Comparison of ENCODE assay signal across 1 cellular context in the genomic region with DNA sequence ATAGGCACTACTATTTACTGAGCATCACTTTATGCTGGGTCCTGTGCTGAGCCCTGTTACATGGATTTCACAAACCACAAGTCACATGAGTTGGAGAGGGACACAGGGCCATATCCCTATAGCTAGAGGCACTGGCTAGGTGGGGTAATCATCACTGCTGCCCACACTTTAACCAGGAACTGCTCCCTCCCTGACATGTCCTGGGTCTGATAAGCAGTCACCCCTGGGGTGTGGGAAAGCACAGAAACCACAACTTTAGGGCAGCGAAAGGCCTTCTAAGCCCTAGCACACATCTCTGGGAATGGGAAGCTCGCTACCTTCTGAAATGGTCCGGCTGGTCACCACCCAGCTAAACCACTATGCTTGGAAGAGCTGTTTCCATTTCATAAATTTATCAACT.
TF ChIP-seq lines count a peak whose summit lies in the region.

No MANE protein-coding gene starts in this region.

TF ChIP-seq in K562, 482 proteins besides CTCF, POLR2A, EP300 and RAD21 (continues in another document):
- TF ChIP-seq CXXC5 (CRISPR knock-in tag; IDR thresholded peaks at IDR 0.05) (0 out of 2 replicates have a peak, but pooled peaks have one; percentile 26), TSHZ1 (CRISPR knock-in tag; IDR thresholded peaks at IDR 0.05) (no peak), TAL1 (IDR thresholded peaks at IDR 0.05) (peak; percentile 43; the same call in 1 of the 2 replicates), KLF16 (IDR thresholded peaks at IDR 0.05) (peak; percentile 70; the same call in 1 of the 2 replicates), KAT2B (IDR thresholded peaks at IDR 0.05; ENCODE audit: low read depth, low read length) (no peak), DPF2 (IDR thresholded peaks at IDR 0.05) (peak; percentile 64; the same call in 1 of the 2 replicates), IRF1 (CRISPR knock-in tag; IDR thresholded peaks at IDR 0.05; ENCODE audit: borderline replicate concordance) (no peak), TAF7 (tag; IDR thresholded peaks at IDR 0.05) (no peak), ZNF77 (CRISPR knock-in tag; IDR thresholded peaks at IDR 0.05) (no peak), HOXB6 (CRISPR knock-in tag; IDR thresholded peaks at IDR 0.05; ENCODE audit: borderline replicate concordance) (no peak), ZNF785 (CRISPR knock-in tag; IDR thresholded peaks at IDR 0.05) (no peak), CTBP1 (IDR thresholded peaks at IDR 0.05; ENCODE audit: borderline replicate concordance) (peak; percentile 96), KLF6 (CRISPR knock-in tag; IDR thresholded peaks at IDR 0.05; ENCODE audit: borderline replicate concordance) (peak; percentile 24; the same call in 1 of the 2 replicates), CC2D1A (IDR thresholded peaks at IDR 0.05) (0 out of 2 replicates have a peak, but pooled peaks have one; percentile 37), ILF3 (IDR thresholded peaks at IDR 0.05; ENCODE audit: borderline replicate concordance) (no peak), NFE2L1 (tag; IDR thresholded peaks at IDR 0.05; ENCODE audit: borderline replicate concordance, low read depth) (no peak), JUND (IDR thresholded peaks at IDR 0.05; ENCODE audit: borderline replicate concordance, low read depth, low read length) (peak; percentile 57; the same call in 1 of the 2 replicates), JUND (tag; IDR thresholded peaks at IDR 0.05; ENCODE audit: borderline replicate concordance, low read depth, low read length) (peak; percentile 67; the same call in 1 of the 3 replicates), RUNX1 (IDR thresholded peaks at IDR 0.05; ENCODE audit: low read depth) (peak; percentile 91; the same call in 1 of the 2 replicates), TCF7 (IDR thresholded peaks at IDR 0.05; ENCODE audit: borderline replicate concordance) (peak; percentile 66; the same call in 1 of the 2 replicates), U2AF1 (optimal IDR thresholded peaks at IDR 0.05; ENCODE audit: low read depth, low read length) (no peak), PKNOX1 (IDR thresholded peaks at IDR 0.05) (peak; percentile 46), RB1 (IDR thresholded peaks at IDR 0.05; ENCODE audit: low read depth) (no peak), HDAC2 (IDR thresholded peaks at IDR 0.05) (0 out of 2 replicates have a peak, but pooled peaks have one; percentile 55), GTF2F1 (IDR thresholded peaks at IDR 0.05; ENCODE audit: low read depth, low read length) (no peak), ZBTB2 (IDR thresholded peaks at IDR 0.05) (peak; percentile 41; the same call in 1 of the 2 replicates), ZNF134 (CRISPR knock-in tag; conservative IDR thresholded peaks at IDR 0.05) (no peak), SETDB1 (IDR thresholded peaks at IDR 0.05; ENCODE audit: low read length) (no peak), ATF7 (IDR thresholded peaks at IDR 0.05) (peak; percentile 56; the same call in 1 of the 2 replicates), ELF4 (CRISPR knock-in tag; IDR thresholded peaks at IDR 0.05) (peak; percentile 61; the same call in 1 of the 2 replicates), SPI1 (IDR thresholded peaks at IDR 0.05; ENCODE audit: borderline replicate concordance, low read depth, low read length) (peak; percentile 14; the same call in 1 of the 2 replicates), BACH1 (tag; IDR thresholded peaks at IDR 0.05) (0 out of 2 replicates have a peak, but pooled peaks have one; percentile 36), MXI1 (IDR thresholded peaks at IDR 0.05; ENCODE audit: low read depth, low read length) (no peak), ESRRA (IDR thresholded peaks at IDR 0.05; ENCODE audit: borderline replicate concordance, low read depth) (peak; percentile 93; the same call in 1 of the 2 replicates), E2F3 (CRISPR knock-in tag; IDR thresholded peaks at IDR 0.05) (no peak), HDAC1 (IDR thresholded peaks at IDR 0.05) (0 out of 4 replicates have a peak, but pooled peaks of 1 of the 2 experiments have one; percentile 52), ETV5 (CRISPR knock-in tag; IDR thresholded peaks at IDR 0.05; ENCODE audit: low read depth) (no peak), RAD51 (IDR thresholded peaks at IDR 0.05; ENCODE audit: borderline replicate concordance, low read depth) (0 out of 2 replicates have a peak, but pooled peaks have one; percentile 24), ASH1L (IDR thresholded peaks at IDR 0.05; ENCODE audit: borderline replicate concordance, low read depth, partially characterized antibody) (no peak), MAX (CRISPR knock-in tag; IDR thresholded peaks at IDR 0.05) (no peak), FOSL1 (tag; conservative IDR thresholded peaks at IDR 0.05) (peak; percentile 44; the same call in 1 of the 2 replicates), TBP (optimal IDR thresholded peaks at IDR 0.05; ENCODE audit: low read depth, low read length) (peak; percentile 7)
- TF ChIP-seq, protein P1, sequence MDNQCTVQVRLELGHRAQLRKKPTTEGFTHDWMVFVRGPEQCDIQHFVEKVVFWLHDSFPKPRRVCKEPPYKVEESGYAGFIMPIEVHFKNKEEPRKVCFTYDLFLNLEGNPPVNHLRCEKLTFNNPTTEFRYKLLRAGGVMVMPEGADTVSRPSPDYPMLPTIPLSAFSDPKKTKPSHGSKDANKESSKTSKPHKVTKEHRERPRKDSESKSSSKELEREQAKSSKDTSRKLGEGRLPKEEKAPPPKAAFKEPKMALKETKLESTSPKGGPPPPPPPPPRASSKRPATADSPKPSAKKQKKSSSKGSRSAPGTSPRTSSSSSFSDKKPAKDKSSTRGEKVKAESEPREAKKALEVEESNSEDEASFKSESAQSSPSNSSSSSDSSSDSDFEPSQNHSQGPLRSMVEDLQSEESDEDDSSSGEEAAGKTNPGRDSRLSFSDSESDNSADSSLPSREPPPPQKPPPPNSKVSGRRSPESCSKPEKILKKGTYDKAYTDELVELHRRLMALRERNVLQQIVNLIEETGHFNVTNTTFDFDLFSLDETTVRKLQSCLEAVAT (IDR thresholded peaks at IDR 0.05): peak in 1 of 2 experiments; percentile 69; a peak in 1 of 4 replicates
- TF ChIP-seq, protein P2, sequence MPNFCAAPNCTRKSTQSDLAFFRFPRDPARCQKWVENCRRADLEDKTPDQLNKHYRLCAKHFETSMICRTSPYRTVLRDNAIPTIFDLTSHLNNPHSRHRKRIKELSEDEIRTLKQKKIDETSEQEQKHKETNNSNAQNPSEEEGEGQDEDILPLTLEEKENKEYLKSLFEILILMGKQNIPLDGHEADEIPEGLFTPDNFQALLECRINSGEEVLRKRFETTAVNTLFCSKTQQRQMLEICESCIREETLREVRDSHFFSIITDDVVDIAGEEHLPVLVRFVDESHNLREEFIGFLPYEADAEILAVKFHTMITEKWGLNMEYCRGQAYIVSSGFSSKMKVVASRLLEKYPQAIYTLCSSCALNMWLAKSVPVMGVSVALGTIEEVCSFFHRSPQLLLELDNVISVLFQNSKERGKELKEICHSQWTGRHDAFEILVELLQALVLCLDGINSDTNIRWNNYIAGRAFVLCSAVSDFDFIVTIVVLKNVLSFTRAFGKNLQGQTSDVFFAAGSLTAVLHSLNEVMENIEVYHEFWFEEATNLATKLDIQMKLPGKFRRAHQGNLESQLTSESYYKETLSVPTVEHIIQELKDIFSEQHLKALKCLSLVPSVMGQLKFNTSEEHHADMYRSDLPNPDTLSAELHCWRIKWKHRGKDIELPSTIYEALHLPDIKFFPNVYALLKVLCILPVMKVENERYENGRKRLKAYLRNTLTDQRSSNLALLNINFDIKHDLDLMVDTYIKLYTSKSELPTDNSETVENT (CRISPR knock-in tag; IDR thresholded peaks at IDR 0.05): no peak
- TF ChIP-seq, protein P3, sequence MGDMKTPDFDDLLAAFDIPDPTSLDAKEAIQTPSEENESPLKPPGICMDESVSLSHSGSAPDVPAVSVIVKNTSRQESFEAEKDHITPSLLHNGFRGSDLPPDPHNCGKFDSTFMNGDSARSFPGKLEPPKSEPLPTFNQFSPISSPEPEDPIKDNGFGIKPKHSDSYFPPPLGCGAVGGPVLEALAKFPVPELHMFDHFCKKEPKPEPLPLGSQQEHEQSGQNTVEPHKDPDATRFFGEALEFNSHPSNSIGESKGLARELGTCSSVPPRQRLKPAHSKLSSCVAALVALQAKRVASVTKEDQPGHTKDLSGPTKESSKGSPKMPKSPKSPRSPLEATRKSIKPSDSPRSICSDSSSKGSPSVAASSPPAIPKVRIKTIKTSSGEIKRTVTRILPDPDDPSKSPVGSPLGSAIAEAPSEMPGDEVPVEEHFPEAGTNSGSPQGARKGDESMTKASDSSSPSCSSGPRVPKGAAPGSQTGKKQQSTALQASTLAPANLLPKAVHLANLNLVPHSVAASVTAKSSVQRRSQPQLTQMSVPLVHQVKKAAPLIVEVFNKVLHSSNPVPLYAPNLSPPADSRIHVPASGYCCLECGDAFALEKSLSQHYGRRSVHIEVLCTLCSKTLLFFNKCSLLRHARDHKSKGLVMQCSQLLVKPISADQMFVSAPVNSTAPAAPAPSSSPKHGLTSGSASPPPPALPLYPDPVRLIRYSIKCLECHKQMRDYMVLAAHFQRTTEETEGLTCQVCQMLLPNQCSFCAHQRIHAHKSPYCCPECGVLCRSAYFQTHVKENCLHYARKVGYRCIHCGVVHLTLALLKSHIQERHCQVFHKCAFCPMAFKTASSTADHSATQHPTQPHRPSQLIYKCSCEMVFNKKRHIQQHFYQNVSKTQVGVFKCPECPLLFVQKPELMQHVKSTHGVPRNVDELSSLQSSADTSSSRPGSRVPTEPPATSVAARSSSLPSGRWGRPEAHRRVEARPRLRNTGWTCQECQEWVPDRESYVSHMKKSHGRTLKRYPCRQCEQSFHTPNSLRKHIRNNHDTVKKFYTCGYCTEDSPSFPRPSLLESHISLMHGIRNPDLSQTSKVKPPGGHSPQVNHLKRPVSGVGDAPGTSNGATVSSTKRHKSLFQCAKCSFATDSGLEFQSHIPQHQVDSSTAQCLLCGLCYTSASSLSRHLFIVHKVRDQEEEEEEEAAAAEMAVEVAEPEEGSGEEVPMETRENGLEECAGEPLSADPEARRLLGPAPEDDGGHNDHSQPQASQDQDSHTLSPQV (IDR thresholded peaks at IDR 0.05): peak; percentile 72
